8 cellular contexts compared by ENCODE assay signal in the genomic region with DNA sequence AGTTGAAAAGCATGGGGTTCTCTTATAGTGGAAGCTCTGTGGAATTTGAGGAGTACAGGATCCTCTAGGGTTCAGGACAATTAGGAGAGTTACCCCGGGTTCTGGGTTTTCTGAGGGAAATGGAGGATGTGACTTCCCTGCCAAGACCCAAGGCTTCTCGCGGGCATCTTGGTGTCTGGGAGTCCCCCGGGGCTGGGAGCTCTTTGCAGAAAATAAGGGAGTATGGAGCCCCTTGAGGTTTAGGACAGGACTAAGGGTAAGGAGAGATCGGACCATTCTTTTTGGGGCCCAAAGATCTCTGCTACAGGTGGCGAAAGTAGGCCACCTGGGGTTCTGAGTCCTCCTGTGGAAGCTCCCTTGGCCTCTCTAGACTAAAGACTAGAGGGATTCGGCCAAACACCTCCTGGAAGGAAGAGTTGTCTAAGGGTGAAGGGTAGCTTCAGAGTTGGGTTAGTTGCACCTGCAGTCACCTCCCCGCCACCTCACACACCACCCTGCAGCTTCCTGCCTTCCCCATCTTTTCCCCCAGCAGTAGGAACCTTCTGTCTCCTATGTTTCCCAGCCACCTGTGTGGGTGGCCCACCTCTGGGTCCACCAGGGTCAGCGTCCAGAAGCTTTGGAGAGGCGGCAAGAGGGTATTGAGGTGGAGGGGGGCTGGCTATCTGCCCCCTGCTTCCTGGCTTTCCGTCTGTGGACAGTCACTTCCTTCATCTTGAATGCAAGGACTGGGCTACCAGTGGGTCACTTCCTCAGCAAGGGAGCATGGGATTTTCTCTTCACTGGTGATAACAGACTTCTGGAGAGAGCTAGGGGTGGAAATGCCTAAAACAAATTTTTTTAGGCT. TPM values are rescaled to one million over a fixed set of nuclear protein-coding genes. Genes with fewer than 3 reads are reported as not detected.
A peak's percentile ranks its signal among the peaks of the same experiment; 100 is the strongest.
DNase-seq lines count a peak whose midpoint lies in the region; ATAC-seq and TF ChIP-seq lines count a peak whose summit lies in the region.

No MANE protein-coding gene starts in this region.

- H3K27ac ChIP-seq in CD8-positive, alpha-beta memory T cell (ENCODE audit: low read depth, low read length), result peak overlapping the region; percentile 69
- H3K27ac ChIP-seq in ectodermal cell (ENCODE audit: insufficient read depth, low read depth, low read length, poor library complexity, severe bottlenecking), result no peak overlapping the region
- peak overlapping the region; percentile 98 for H3K27ac ChIP-seq in neutrophil

- ATAC-seq in GM19452 (IDR thresholded peaks at IDR 0.05; ENCODE audit: unreplicated experiment) (no peak), HG02798 (IDR thresholded peaks at IDR 0.05; ENCODE audit: poor library complexity, unreplicated experiment) (no peak), HG02571 (IDR thresholded peaks at IDR 0.05; ENCODE audit: unreplicated experiment) (no peak)

- H3K4me1 Mint-ChIP-seq in CD8-positive, alpha-beta memory T cell, result peaks cover 46 to 65% (median 56%) of the 10 kb centered on the region in 3 donors

- H3K4me3 Mint-ChIP-seq in CD8-positive, alpha-beta memory T cell, result peak overlapping the region; percentile 82 to 96 (median 87)

- peak; percentile 4 for TF ChIP-seq CTCF in neutrophil (IDR thresholded peaks at IDR 0.05)

- H3K4me1 ChIP-seq in CD8-positive, alpha-beta memory T cell (ENCODE audit: insufficient read depth, low read length), result peaks cover 41% of the 10 kb centered on the region
- H3K4me1 ChIP-seq in NT2/D1 (ENCODE audit: insufficient read depth, insufficient read length), result no peaks in the 10 kb centered on the region
- no peaks in the 10 kb centered on the region for H3K4me1 ChIP-seq in ectodermal cell (ENCODE audit: control insufficient read depth, insufficient read depth, low read length)
- peaks cover 70% of the 10 kb centered on the region in 2 experiments for H3K4me1 ChIP-seq in neutrophil (ENCODE audit: control insufficient read depth in 1 of 2, insufficient read depth in 1 of 2, low read depth in 1 of 2, low read length in 1 of 2)

- peak overlapping the region; percentile 89 for H3K9ac ChIP-seq in NT2/D1 (ENCODE audit: insufficient read length, low read depth)

- no peaks in the 10 kb centered on the region for H3K36me3 ChIP-seq in CD8-positive, alpha-beta memory T cell (ENCODE audit: insufficient read depth, low read length)
- no peaks in the 10 kb centered on the region for H3K36me3 ChIP-seq in NT2/D1 (ENCODE audit: insufficient read depth, insufficient read length, low read length)
- no peaks in the 10 kb centered on the region for H3K36me3 ChIP-seq in ectodermal cell (ENCODE audit: control insufficient read depth, insufficient read depth, low read length)
- H3K36me3 ChIP-seq in neutrophil, result peaks cover 33% of the 10 kb centered on the region

- no peaks in the 10 kb centered on the region for H3K9me3 Mint-ChIP-seq in CD8-positive, alpha-beta memory T cell

- H3K27me3 ChIP-seq in CD8-positive, alpha-beta memory T cell (ENCODE audit: insufficient read depth, low read length, poor library complexity, severe bottlenecking), result no peaks in the 10 kb centered on the region
- peaks cover 2% of the 10 kb centered on the region for H3K27me3 ChIP-seq in NT2/D1 (ENCODE audit: insufficient read depth, insufficient read length)
- no peaks in the 10 kb centered on the region for H3K27me3 ChIP-seq in ectodermal cell (ENCODE audit: control insufficient read depth, insufficient read depth, low read length, poor library complexity, severe bottlenecking)
- H3K27me3 ChIP-seq in neutrophil, result no peaks in the 10 kb centered on the region

- H3K4me3 ChIP-seq in CD8-positive, alpha-beta memory T cell (ENCODE audit: low read length), result peak overlapping the region; percentile 93
- H3K4me3 ChIP-seq in NT2/D1 (ENCODE audit: insufficient read length, low read depth) (peak overlapping the region; percentile 76), ectodermal cell (ENCODE audit: insufficient read depth, low read depth, low read length) (peak overlapping the region; percentile 92), neutrophil (ENCODE audit: low read depth in 1 of 2, low read length in 1 of 2) (peak overlapping the region; percentile 90 to 97)

- no peaks in the 10 kb centered on the region for H3K36me3 Mint-ChIP-seq in CD8-positive, alpha-beta memory T cell

- H3K9me3 ChIP-seq in CD8-positive, alpha-beta memory T cell (ENCODE audit: low read length), result no peaks in the 10 kb centered on the region
- H3K9me3 ChIP-seq in NT2/D1 (ENCODE audit: insufficient read depth, low read length) (no peaks in the 10 kb centered on the region), ectodermal cell (ENCODE audit: control insufficient read depth, low read length) (no peaks in the 10 kb centered on the region), neutrophil (no peaks in the 10 kb centered on the region)

- POLR2A ChIA-PET in CD8-positive, alpha-beta memory T cell (lab: Charles Lee), result interaction anchor here (0.6 to 2.5 kb wide), 6 partner anchors 45 to 189 kb away, joined by 3 to 17 read pairs (median 3); no protein-coding TSS in a partner anchor

- DNase-seq in CD8-positive, alpha-beta memory T cell, result no peak
- no peak for DNase-seq in NT2/D1 (ENCODE audit: low read depth, low spot score)
- no peak for DNase-seq in OCI-M1 (lab: John Stamatoyannopoulos, UW)

- CTCF ChIA-PET in CD8-positive, alpha-beta memory T cell (lab: Charles Lee), result interaction anchor here (0.7 to 5.5 kb wide), 24 partner anchors 8 to 129 kb away, joined by 3 to 55 read pairs (median 4); no protein-coding TSS in a partner anchor

- H3K27me3 Mint-ChIP-seq in CD8-positive, alpha-beta memory T cell, result no peaks in the 10 kb centered on the region

- peak overlapping the region in 6 of 8 donors; percentile 40 to 96 (median 91) for H3K27ac Mint-ChIP-seq in CD8-positive, alpha-beta memory T cell

- WGBS in ectodermal cell, 2 experiments, result 37 to 38% methylated on average over 11 of the region's 11 CpGs

RNA-seq across cellular contexts. Expression of gene LIMK2, which starts 0.9 kb away (rescaled TPM):
- total RNA-seq in CD8-positive, alpha-beta memory T cell, result 10 to 100 TPM; 25.1 to 27.7 TPM
- 19.0 TPM for polyA plus RNA-seq in CD8-positive, alpha-beta memory T cell
- 40.7 TPM for polyA plus RNA-seq in ectodermal cell (2013, experiment 1 of 4)
- 46.7 TPM for polyA plus RNA-seq in ectodermal cell (2013, experiment 2 of 4)
- 27.9 TPM for polyA plus RNA-seq in ectodermal cell (2013, experiment 3 of 4)
- polyA plus RNA-seq in ectodermal cell (2013, experiment 4 of 4), result 29.6 TPM

RNA-seq across cellular contexts. Expression of gene RNF185, which starts 53.0 kb away (rescaled TPM):
- total RNA-seq in CD8-positive, alpha-beta memory T cell, result 10 to 100 TPM; 28.1 to 30.5 TPM
- polyA plus RNA-seq in CD8-positive, alpha-beta memory T cell, result 23.7 TPM
- polyA plus RNA-seq in ectodermal cell (2013, experiment 1 of 4), result 33.4 TPM
- polyA plus RNA-seq in ectodermal cell (2013, experiment 2 of 4), result 40.3 TPM
- 25.1 TPM for polyA plus RNA-seq in ectodermal cell (2013, experiment 3 of 4)
- 26.3 TPM for polyA plus RNA-seq in ectodermal cell (2013, experiment 4 of 4)
